ENCODE assay signal across 17 cellular contexts in genomic region chr7:78996013-78996412, GRCh38.
A peak's percentile ranks its signal among the peaks of the same experiment; 100 is the strongest.
DNase-seq lines count a peak whose midpoint lies in the region; ATAC-seq and TF ChIP-seq lines count a peak whose summit lies in the region.
"Had no signal": no experiment of that assay in that cellular context is flagged by ENCODE, and none has a peak within 500 bp of the region (broad histone marks: within the 10 kb centered on the region; RNA-seq: fewer than 3 reads in every experiment).

No MANE protein-coding gene starts in this region.

- peaks cover 14% of the 10 kb centered on the region for H3K4me1 ChIP-seq in HEK293 (ENCODE audit: control insufficient read depth, insufficient read depth, low read length)
- no peaks in the 10 kb centered on the region for H3K4me1 ChIP-seq in PC-3 (ENCODE audit: insufficient read depth, low read length)
- H3K4me1 ChIP-seq in OCI-LY7 (ENCODE audit: insufficient read depth, low read length, poor library complexity, severe bottlenecking) = no peaks in the 10 kb centered on the region
- H3K4me1 ChIP-seq: BE2C, BLaER1 had no signal

- CTCF ChIA-PET in HEK293 (lab: Yijun Ruan, JAX) = no interaction called here
- CTCF ChIA-PET in PC-3 (lab: Charles Lee) = no interaction called here
- CTCF ChIA-PET in OCI-LY7 (lab: Charles Lee; ENCODE audit: unreplicated experiment) = no interaction called here

- H3K79me2 ChIP-seq in PC-3 (ENCODE audit: low read length) (no peaks in the 10 kb centered on the region), OCI-LY7 (ENCODE audit: insufficient read depth, low read depth, low read length) (no peaks in the 10 kb centered on the region)

- no peak overlapping the region for H3K9ac ChIP-seq in PC-3 (ENCODE audit: low read length)
- H3K9ac ChIP-seq: BLaER1 had no signal

- no peaks in the 10 kb centered on the region for H4K20me1 ChIP-seq in PC-3 (ENCODE audit: low read length)
- no peaks in the 10 kb centered on the region for H4K20me1 ChIP-seq in OCI-LY7 (ENCODE audit: insufficient read depth, low read length)
- H4K20me1 ChIP-seq: BLaER1 had no signal

- H3K9me2 ChIP-seq in PC-3 (replicated peaks; ENCODE audit: low read length) (no peaks in the 10 kb centered on the region; the same call in 1 of the 2 replicates), OCI-LY7 (ENCODE audit: insufficient read depth, low read length) (no peaks in the 10 kb centered on the region)

- H3K4me3 ChIP-seq in HEK293 (ENCODE audit: low read depth, low read length) (no peak overlapping the region), PC-3 (ENCODE audit: low read length) (no peak overlapping the region), OCI-LY7 (ENCODE audit: low read depth, low read length, poor library complexity, severe bottlenecking) (no peak overlapping the region)
- H3K4me3 ChIP-seq: BLaER1 had no signal

- DNase-seq in PC-3 (peak; percentile 19), OCI-LY7 (ENCODE audit: low spot score) (no peak), RPMI8226 (no peak)
- DNase-seq: 8988T; ACHN; BE2C; C1 segment of cervical spinal cord; Calu3; CD4-positive, alpha-beta memory T cell; CD4-positive, CD25-positive, alpha-beta regulatory T cell; CD8-positive, alpha-beta memory T cell; COR-L47; DMS79 treated with DMSO at 0.1 percent for 48 hours; GF-D8 had no signal

- BruUV-seq in PC-3 (replicated peaks; lab: Mats Ljungman, UMichigan) (no TSS peak), OCI-LY7 (replicated peaks; lab: Mats Ljungman, UMichigan) (no TSS peak)

- H3K9me3 ChIP-seq in HEK293 (ENCODE audit: control insufficient read depth, insufficient read depth, low read depth, low read length) = no peaks in the 10 kb centered on the region
- H3K9me3 ChIP-seq in PC-3 (ENCODE audit: low read length) = no peaks in the 10 kb centered on the region
- H3K9me3 ChIP-seq in OCI-LY7 (ENCODE audit: low read length) = no peaks in the 10 kb centered on the region
- H3K9me3 ChIP-seq: BE2C, BLaER1 had no signal

- TF ChIP-seq CTCF in 22Rv1 (IDR thresholded peaks at IDR 0.05) = no peak
- TF ChIP-seq CTCF in HEK293 (tag by site-specific recombination; IDR thresholded peaks at IDR 0.05) = no peak
- TF ChIP-seq CTCF in PC-3 (conservative IDR thresholded peaks at IDR 0.05; ENCODE audit: low read depth, low read length) = no peak
- TF ChIP-seq CTCF in OCI-LY7 (conservative IDR thresholded peaks at IDR 0.05; ENCODE audit: low read length) = no peak

- H3K27ac ChIP-seq in 22Rv1 = 0 out of 2 replicates have a peak overlapping the region, but pooled peaks have one; percentile 9
- peak overlapping the region; percentile 45 for H3K27ac ChIP-seq in HEK293 (ENCODE audit: extremely low read depth, low read depth, low read length)
- H3K27ac ChIP-seq in PC-3 (ENCODE audit: low read length) = no peak overlapping the region
- no peak overlapping the region for H3K27ac ChIP-seq in OCI-LY7 (ENCODE audit: low read depth, low read length, poor library complexity, severe bottlenecking)
- H3K27ac ChIP-seq: BLaER1 had no signal

- no peaks in the 10 kb centered on the region for H3K27me3 ChIP-seq in PC-3 (ENCODE audit: low read length)
- H3K27me3 ChIP-seq: BE2C, BLaER1 had no signal

- intact Hi-C loops in PC-3 (cut with micrococcal nuclease) (no loop called here), OCI-LY7 (cut with micrococcal nuclease; ENCODE audit: unreplicated experiment) (no loop called here)

- peak; percentile 20; the same call in 1 of the 2 replicates for ATAC-seq in PC-3

- no peaks in the 10 kb centered on the region for H3F3A ChIP-seq in PC-3 (ENCODE audit: low read length, unreplicated experiment)

- H2AFZ ChIP-seq in PC-3 (ENCODE audit: low read length) (no peak overlapping the region), OCI-LY7 (ENCODE audit: low read length) (no peak overlapping the region)

- POLR2A ChIA-PET in HEK293 (lab: Yijun Ruan, JAX) = no interaction called here
- POLR2A ChIA-PET in PC-3 (lab: Charles Lee; ENCODE audit: unreplicated experiment) = no interaction called here
- POLR2A ChIA-PET in OCI-LY7 (lab: Charles Lee) = interaction anchor here (0.5 kb wide), 1 partner anchor 9 kb away, joined by 3 read pairs; no protein-coding TSS in a partner anchor

- H3K36me3 ChIP-seq in HEK293 (ENCODE audit: control insufficient read depth in 2 of 2, insufficient read depth in 1 of 2, low read length in 2 of 2) = no peaks in the 10 kb centered on the region
- H3K36me3 ChIP-seq in PC-3 (ENCODE audit: low read depth, low read length) = no peaks in the 10 kb centered on the region
- H3K36me3 ChIP-seq in OCI-LY7 (ENCODE audit: insufficient read depth, low read length) = no peaks in the 10 kb centered on the region
- H3K36me3 ChIP-seq: BE2C, BLaER1 had no signal

- H3K4me2 ChIP-seq in PC-3 (ENCODE audit: low read length) (no peak overlapping the region), OCI-LY7 (ENCODE audit: low read length) (no peak overlapping the region)
- H3K4me2 ChIP-seq: BLaER1 had no signal

TF ChIP-seq in HEK293, 187 proteins besides CTCF, POLR2A, EP300 and RAD21 (continues in another document):
- no peak for TF ChIP-seq ZNF571 (tag by site-specific recombination; IDR thresholded peaks at IDR 0.05)
- no peak for TF ChIP-seq ZNF211 (tag by site-specific recombination; IDR thresholded peaks at IDR 0.05; ENCODE audit: low read depth)
- no peak for TF ChIP-seq ZNF561 (tag by site-specific recombination; IDR thresholded peaks at IDR 0.05; ENCODE audit: borderline replicate concordance)
- TF ChIP-seq ZNF585B (tag by site-specific recombination; IDR thresholded peaks at IDR 0.05) = no peak
- TF ChIP-seq ZSCAN30 (tag by site-specific recombination; IDR thresholded peaks at IDR 0.05) = no peak
- TF ChIP-seq GLI4 (tag by site-specific recombination; IDR thresholded peaks at IDR 0.05) = no peak
- TF ChIP-seq ZXDB (tag by site-specific recombination; IDR thresholded peaks at IDR 0.05) = peak; percentile 47; the same call in 1 of the 2 replicates
- no peak for TF ChIP-seq ZNF202 (tag by site-specific recombination; IDR thresholded peaks at IDR 0.05; ENCODE audit: borderline replicate concordance)
- peak; percentile 80 for TF ChIP-seq ZNF843 (tag by site-specific recombination; IDR thresholded peaks at IDR 0.05)
- no peak for TF ChIP-seq ZNF645 (tag by site-specific recombination; IDR thresholded peaks at IDR 0.05)
- no peak for TF ChIP-seq ZEB2 (tag by site-specific recombination; IDR thresholded peaks at IDR 0.05)
- no peak for TF ChIP-seq ZNF19 (tag by site-specific recombination; IDR thresholded peaks at IDR 0.05; ENCODE audit: low read depth)
- 0 out of 2 replicates have a peak, but pooled peaks have one; percentile 11 for TF ChIP-seq SCRT2 (tag by site-specific recombination; IDR thresholded peaks at IDR 0.05)
- TF ChIP-seq KLF17 (tag by site-specific recombination; IDR thresholded peaks at IDR 0.05) = no peak
- TF ChIP-seq ZNF366 (tag by site-specific recombination; conservative IDR thresholded peaks at IDR 0.05) = 0 out of 2 replicates have a peak, but pooled peaks have one; percentile 20
- TF ChIP-seq HIC1 (tag by site-specific recombination; IDR thresholded peaks at IDR 0.05) = 0 out of 2 replicates have a peak, but pooled peaks have one; percentile 25
- peak; percentile 55 for TF ChIP-seq PRDM6 (tag by site-specific recombination; IDR thresholded peaks at IDR 0.05)
- no peak for TF ChIP-seq ZNF555 (tag by site-specific recombination; conservative IDR thresholded peaks at IDR 0.05)

Comparison
In these comparisons a context has a peak if more than half of its experiments do, and no peak if none do; other contexts are left out.
1. H3K27ac ChIP-seq: peak in 22Rv1 (single experiment) and HEK293 (single experiment); none in PC-3 (single experiment) and OCI-LY7 (single experiment).